ENCODE assay signal across 32 cellular contexts in genomic region chrX:19611636-19612376, GRCh38.
A peak's percentile ranks its signal among the peaks of the same experiment; 100 is the strongest.
DNase-seq lines count a peak whose midpoint lies in the region; ATAC-seq and TF ChIP-seq lines count a peak whose summit lies in the region.
"Had no signal": no experiment of that assay in that cellular context is flagged by ENCODE, and none has a peak within 500 bp of the region (broad histone marks: within the 10 kb centered on the region; RNA-seq: fewer than 3 reads in every experiment).

No MANE protein-coding gene starts in this region.

- POLR2A ChIA-PET in OCI-LY7 (lab: Charles Lee), result interaction anchor here (0.6 to 0.7 kb wide), 3 partner anchors 139 to 278 kb away, joined by 3 to 9 read pairs (median 7); no protein-coding TSS in a partner anchor

- H3K4me2 ChIP-seq in OCI-LY7 (ENCODE audit: low read length), result peak overlapping the region; percentile 57
- H3K4me2 ChIP-seq: BLaER1 had no signal

- no peaks in the 10 kb centered on the region for H3K79me2 ChIP-seq in OCI-LY7 (ENCODE audit: insufficient read depth, low read depth, low read length)

- H2AFZ ChIP-seq in OCI-LY7 (ENCODE audit: low read length), result no peak overlapping the region

- CTCF ChIA-PET in Calu3 (lab: Charles Lee) (no interaction called here), OCI-LY7 (lab: Charles Lee; ENCODE audit: unreplicated experiment) (no interaction called here)

- H3K4me3 Mint-ChIP-seq in Calu3 (ENCODE audit: low read depth, unreplicated experiment), result no peak overlapping the region
- peak overlapping the region in 4 of 8 donors; percentile 3 to 77 (median 14) for H3K4me3 Mint-ChIP-seq in naive B cell
- H3K4me3 Mint-ChIP-seq: activated CD8-positive, alpha-beta memory T cell treated with anti-CD3 and anti-CD28 coated beads, Interleukin-2, amount 10 ng/mL, durations not matched to agents 7 days and 5 days; nephron had no signal

- no peaks in the 10 kb centered on the region for H3K9me2 ChIP-seq in OCI-LY7 (ENCODE audit: insufficient read depth, low read length)

- BruUV-seq in Calu3 (replicated peaks; lab: Mats Ljungman, UMichigan), result no TSS peak
- no TSS peak for BruUV-seq in OCI-LY7 (replicated peaks; lab: Mats Ljungman, UMichigan)

- peaks cover 28% of the 10 kb centered on the region for H3K4me1 ChIP-seq in OCI-LY7 (ENCODE audit: insufficient read depth, low read length, poor library complexity, severe bottlenecking)
- H3K4me1 ChIP-seq: BLaER1, Caco-2, SJSA1 had no signal

- H3K27me3 Mint-ChIP-seq in Calu3 (ENCODE audit: unreplicated experiment) (no peaks in the 10 kb centered on the region), naive B cell (no peaks in the 10 kb centered on the region)
- H3K27me3 Mint-ChIP-seq: activated CD8-positive, alpha-beta memory T cell treated with anti-CD3 and anti-CD28 coated beads, Interleukin-2, amount 10 ng/mL, durations not matched to agents 7 days and 5 days had no signal

- H3K27ac Mint-ChIP-seq in Calu3 (ENCODE audit: unreplicated experiment) (peak overlapping the region; percentile 51), naive B cell (peak overlapping the region in 4 of 6 donors; percentile 65 to 94 (median 75))
- H3K27ac Mint-ChIP-seq: activated CD8-positive, alpha-beta memory T cell treated with anti-CD3 and anti-CD28 coated beads, Interleukin-2, amount 10 ng/mL, durations not matched to agents 7 days and 5 days; nephron had no signal

- H4K20me1 ChIP-seq in OCI-LY7 (ENCODE audit: insufficient read depth, low read length), result no peaks in the 10 kb centered on the region
- H4K20me1 ChIP-seq: BLaER1 had no signal

- H3K36me3 Mint-ChIP-seq in Calu3 (ENCODE audit: insufficient read depth, unreplicated experiment), result peaks cover 5% of the 10 kb centered on the region
- peaks cover 0 to 3% of the 10 kb centered on the region in 2 donors for H3K36me3 Mint-ChIP-seq in naive B cell

- peak in 1 of 2 donors; percentile 39 for ATAC-seq in naive B cell (ENCODE audit: low read depth in 2 of 2)
- no peak for ATAC-seq in Right ventricle myocardium superior (ENCODE audit: poor library complexity)
- no peak for ATAC-seq in HG03460 (IDR thresholded peaks at IDR 0.05; ENCODE audit: unreplicated experiment)
- ATAC-seq: activated CD8-positive, alpha-beta memory T cell treated with anti-CD3 and anti-CD28 coated beads, Interleukin-2, amount 10 ng/mL, durations not matched to agents 7 days and 5 days; esophagus mucosa had no signal

- H3K9me3 Mint-ChIP-seq in Calu3 (ENCODE audit: low read depth, unreplicated experiment) (no peaks in the 10 kb centered on the region), naive B cell (peaks cover 0 to 4% (median 0%) of the 10 kb centered on the region in 7 donors)

- no peak overlapping the region for H3K4me3 ChIP-seq in OCI-LY7 (ENCODE audit: low read depth, low read length, poor library complexity, severe bottlenecking)
- H3K4me3 ChIP-seq: BLaER1, SJSA1, upper lobe of left lung had no signal

- DNase-seq in Calu3, result no peak
- DNase-seq in GM20000 (ENCODE audit: low spot score), result peak; percentile 4
- peak; percentile 34 for DNase-seq in OCI-LY7 (ENCODE audit: low spot score)
- no peak for DNase-seq in naive B cell
- no peak for DNase-seq in mucosa of gallbladder (ENCODE audit: low spot score)
- no peak for DNase-seq in Right ventricle myocardium superior
- DNase-seq: activated CD4-positive, alpha-beta T cell treated with anti-CD3 and anti-CD28 coated beads, Interleukin-2, amount 50 U/mL, for 1 hour; activated CD4-positive, CD25-positive, alpha-beta regulatory T cell; activated CD8-positive, alpha-beta memory T cell treated with anti-CD3 and anti-CD28 coated beads, Interleukin-2, amount 10 ng/mL, durations not matched to agents 7 days and 5 days; activated naive CD4-positive, alpha-beta T cell; activated T-cell treated with anti-CD3 and anti-CD28 coated beads, Interleukin-2, amount 50 U/mL, for 48 hours; amygdala; brain microvascular endothelial cell; Caco-2; cerebellar nuclear complex; dermis blood vessel endothelial cell; DMS79 treated with DMSO at 0.1 percent for 48 hours; GF-D8; head of caudate nucleus; midbrain; NCI-H1417 treated with DMSO at 0.1 percent for 48 hours; NCI-H2029 treated with DMSO at 0.1 percent for 48 hours; NCI-H226; NCI-H69; stimulated activated CD4-positive, alpha-beta T cell treated with anti-CD3 and anti-CD28 coated beads, Interleukin-4, amount 100 ng/mL, for 24 hours; substantia nigra; upper lobe of left lung had no signal

- peaks cover 9% of the 10 kb centered on the region; the same call in 1 of the 2 replicates for H3K36me3 ChIP-seq in OCI-LY7 (ENCODE audit: insufficient read depth, low read length)
- H3K36me3 ChIP-seq: brain microvascular endothelial cell, SJSA1 had no signal

- peak overlapping the region; percentile 55 for H3K27ac ChIP-seq in OCI-LY7 (ENCODE audit: low read depth, low read length, poor library complexity, severe bottlenecking)
- H3K27ac ChIP-seq: BLaER1, brain microvascular endothelial cell, SJSA1, upper lobe of left lung had no signal

- TF ChIP-seq CTCF in Calu3 (IDR thresholded peaks at IDR 0.05; ENCODE audit: unreplicated experiment), result no peak
- TF ChIP-seq CTCF in GM20000 (IDR thresholded peaks at IDR 0.05; ENCODE audit: extremely low read depth, missing control alignments), result no peak
- no peak for TF ChIP-seq CTCF in OCI-LY7 (conservative IDR thresholded peaks at IDR 0.05; ENCODE audit: low read length)

- peaks cover 8% of the 10 kb centered on the region for H3K4me1 Mint-ChIP-seq in Calu3 (ENCODE audit: low read depth, unreplicated experiment)
- peaks cover 12 to 22% (median 19%) of the 10 kb centered on the region in 3 donors for H3K4me1 Mint-ChIP-seq in naive B cell
- H3K4me1 Mint-ChIP-seq: nephron had no signal

- intact Hi-C loops in Calu3 (cut with micrococcal nuclease; ENCODE audit: unreplicated experiment), result no loop called here
- intact Hi-C loops in OCI-LY7 (cut with micrococcal nuclease; ENCODE audit: unreplicated experiment), result no loop called here
- intact Hi-C loops in Right ventricle myocardium superior (cut with DNase I), result no loop called here

- H3K9me3 ChIP-seq in OCI-LY7 (ENCODE audit: low read length), result no peaks in the 10 kb centered on the region
- H3K9me3 ChIP-seq: Caco-2, SJSA1, upper lobe of left lung had no signal

Comparison
In these comparisons a context has a peak if more than half of its experiments do, and no peak if none do; other contexts are left out.
1. DNase-seq: peak in GM20000 (single experiment) and OCI-LY7 (single experiment); none in Calu3 (single experiment), naive B cell (single experiment), mucosa of gallbladder (single experiment) and Right ventricle myocardium superior (single experiment).